ENCODE assay signal across 10 cellular contexts in the genomic region with DNA sequence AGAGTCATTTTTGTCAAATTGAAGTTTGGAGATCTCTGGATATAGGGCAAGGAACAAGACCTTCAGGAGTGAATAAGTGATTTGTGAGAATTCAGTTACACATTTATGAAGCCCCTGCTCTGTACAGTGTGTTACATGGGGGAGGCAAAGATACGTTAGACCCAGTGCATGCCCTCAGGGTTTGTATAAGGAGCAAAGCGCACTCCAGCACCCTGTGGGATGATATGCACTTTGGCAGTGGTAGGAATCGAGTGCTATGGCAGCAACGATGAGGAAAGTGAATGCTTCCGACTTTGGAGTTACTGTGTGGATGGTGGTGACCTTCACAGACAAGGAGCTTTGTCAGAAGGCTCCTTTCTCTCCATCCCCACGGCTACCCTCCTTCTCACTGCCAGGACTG.
"Had no signal": no experiment of that assay in that cellular context is flagged by ENCODE, and none has a peak within 500 bp of the region (broad histone marks: within the 10 kb centered on the region; RNA-seq: fewer than 3 reads in every experiment).

No MANE protein-coding gene starts in this region.

- H3K9me3 ChIP-seq: HAP-1 had no signal

- H3K4me1 ChIP-seq: HAP-1 had no signal

- H2AFZ ChIP-seq: GM23338 had no signal

- H3K27ac Mint-ChIP-seq: GM23338, HFFc6 had no signal

- DNase-seq: HFFc6, IMR-90, KG1 had no signal

- H3K9me3 Mint-ChIP-seq: GM23338, HFFc6 had no signal

- ATAC-seq: GM23338, HCT116, K562 had no signal

- H3K4me3 Mint-ChIP-seq: GM23338, HFFc6 had no signal

- H3K27ac ChIP-seq: HL-60 had no signal

- H3K4me2 ChIP-seq: GM23338 had no signal

- H3K4me1 Mint-ChIP-seq: GM23338 had no signal

- H3K36me3 ChIP-seq: HAP-1 had no signal

- H3K4me3 ChIP-seq: GM23338, HAP-1, K562 had no signal

- FAIRE-seq: H1, H54, K562 had no signal
